In genomic region chr11:7436657-7437056, GRCh38 we compare ENCODE assay signal across 9 cellular contexts. TPM values are rescaled to one million over a fixed set of nuclear protein-coding genes. Genes with fewer than 3 reads are reported as not detected.
DNase-seq lines count a peak whose midpoint lies in the region; ATAC-seq and TF ChIP-seq lines count a peak whose summit lies in the region.
"Had no signal": no experiment of that assay in that cellular context is flagged by ENCODE, and none has a peak within 500 bp of the region (broad histone marks: within the 10 kb centered on the region; RNA-seq: fewer than 3 reads in every experiment).

No MANE protein-coding gene starts in this region.

- H3K4me3 Mint-ChIP-seq in glutamatergic neuron (ENCODE audit: unreplicated experiment) = no peak overlapping the region

- intact Hi-C loops in mucosa of descending colon (cut with DNase I, micrococcal nuclease) = no loop called here

- H3K4me1 Mint-ChIP-seq in glutamatergic neuron (ENCODE audit: low read depth, unreplicated experiment) = no peaks in the 10 kb centered on the region

- H3K9me3 ChIP-seq in mucosa of descending colon = no peaks in the 10 kb centered on the region

- TF ChIP-seq CTCF in mucosa of descending colon (IDR thresholded peaks at IDR 0.05) (no peak), glutamatergic neuron (IDR thresholded peaks at IDR 0.05; ENCODE audit: partially characterized antibody, unreplicated experiment) (no peak)

- H3K36me3 ChIP-seq in mucosa of descending colon (ENCODE audit: low read depth) = no peaks in the 10 kb centered on the region

- H3K9me3 Mint-ChIP-seq in glutamatergic neuron (ENCODE audit: unreplicated experiment) = peaks cover 1% of the 10 kb centered on the region

- no peaks in the 10 kb centered on the region for H3K4me1 ChIP-seq in mucosa of descending colon (ENCODE audit: low read depth)

- DNase-seq in activated CD4-positive, CD25-positive, alpha-beta regulatory T cell treated with anti-CD3 and anti-CD28 coated beads, Interleukin-2, amount 50 U/mL, for 72 hours = no peak
- DNase-seq in OCI-M1 (lab: John Stamatoyannopoulos, UW) (peak; percentile 59), mucosa of descending colon (peak in 1 of 3 donors; percentile 19), glutamatergic neuron (no peak), DMS79 (lab: John Stamatoyannopoulos, UW) (no peak), NCI-H1436 (lab: John Stamatoyannopoulos, UW) (no peak)

- ATAC-seq in activated CD4-positive, CD25-positive, alpha-beta regulatory T cell treated with anti-CD3 and anti-CD28 coated beads, Interleukin-2, amount 50 U/mL, for 24 hours = peak; percentile 38 to 62
- ATAC-seq in HG02610 (IDR thresholded peaks at IDR 0.05; ENCODE audit: unreplicated experiment) = peak; percentile 63
- ATAC-seq in mucosa of descending colon = peak; percentile 75

- no peak overlapping the region for H3K27ac Mint-ChIP-seq in glutamatergic neuron (ENCODE audit: unreplicated experiment)

- H3K36me3 Mint-ChIP-seq in glutamatergic neuron (ENCODE audit: unreplicated experiment) = peaks cover 6% of the 10 kb centered on the region

- no peak overlapping the region for H3K4me3 ChIP-seq in mucosa of descending colon

- no peaks in the 10 kb centered on the region for H3K27me3 Mint-ChIP-seq in glutamatergic neuron (ENCODE audit: unreplicated experiment)

RNA-seq across cellular contexts. Expression of gene OLFML1, which starts 48.6 kb away (rescaled TPM):
- total RNA-seq in mucosa of descending colon = 10 to 100 TPM in 1 of 3 donors, 1 to 10 TPM in 2; 2.1 to 11.2 (median 5.2) TPM
- not detected for total RNA-seq in glutamatergic neuron (ENCODE audit: unreplicated experiment)
- total RNA-seq: dermis microvascular lymphatic vessel endothelial cell had no signal
